1 cellular context compared by ENCODE assay signal in genomic region chr1:116916533-116917460, GRCh38.
TF ChIP-seq lines count a peak whose summit lies in the region.

No MANE protein-coding gene starts in this region.

TF ChIP-seq in HepG2, 621 proteins besides CTCF, POLR2A, EP300 and RAD21 (continued from another document):
- peak; percentile 57 for TF ChIP-seq ARID5B (CRISPR knock-in tag; IDR thresholded peaks at IDR 0.05)
- 0 out of 2 replicates have a peak, but pooled peaks have one; percentile 38 for TF ChIP-seq SKIL (CRISPR knock-in tag; IDR thresholded peaks at IDR 0.05; ENCODE audit: borderline replicate concordance)
- TF ChIP-seq KDM3A (CRISPR knock-in tag; IDR thresholded peaks at IDR 0.05; ENCODE audit: low read depth) = no peak
TF ChIP-seq in HepG2: peak in this region for 31.
